8 cellular contexts compared by ENCODE assay signal in the genomic region with DNA sequence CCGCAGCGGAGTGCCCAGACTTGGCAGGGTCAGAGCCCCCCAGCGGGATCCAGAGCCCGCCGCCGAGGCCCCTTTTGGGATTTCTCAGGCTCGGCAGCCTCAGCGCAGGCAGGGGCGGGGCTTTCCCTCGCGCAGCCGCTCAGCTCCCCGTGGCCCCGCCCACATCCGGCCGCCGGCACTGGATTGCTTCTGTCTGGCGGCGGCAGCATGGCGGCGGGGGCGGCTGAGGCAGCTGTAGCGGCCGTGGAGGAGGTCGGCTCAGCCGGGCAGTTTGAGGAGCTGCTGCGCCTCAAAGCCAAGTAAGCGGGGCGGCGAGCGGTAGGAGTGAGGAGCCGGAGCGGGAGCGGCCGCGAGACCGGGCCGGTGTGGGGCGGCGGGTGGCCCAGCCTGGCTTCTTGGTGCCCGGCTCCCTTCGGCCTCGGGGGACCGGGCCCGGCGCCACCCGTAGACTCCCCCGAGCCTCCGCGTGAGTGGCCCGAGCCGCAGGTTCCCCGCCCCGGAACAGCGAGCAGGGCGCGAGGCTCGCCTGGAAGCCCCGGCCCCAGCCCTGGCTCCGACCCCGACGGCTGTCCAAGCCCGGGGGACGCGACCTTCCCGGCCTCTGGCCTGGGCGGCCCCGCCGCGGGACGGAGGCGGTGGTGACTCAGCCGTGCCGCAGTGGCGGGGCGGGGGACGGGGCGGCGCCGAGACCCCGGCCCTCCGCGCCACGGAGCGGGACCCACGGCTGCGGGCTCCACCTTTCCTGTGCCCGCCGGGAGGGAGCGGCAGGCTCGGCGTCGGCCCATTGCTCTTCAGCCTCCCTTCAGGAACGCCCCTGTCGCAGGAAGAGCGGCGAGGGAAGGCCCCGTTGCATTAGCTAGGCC.
DNase-seq lines count a peak whose midpoint lies in the region; ATAC-seq and TF ChIP-seq lines count a peak whose summit lies in the region.

A gene (plus strand): TSS at position 178 of the 863 bp plus-strand sequence. CDS start 30 bp downstream, at position 208.

- H3K27ac ChIP-seq in VCaP = peak within 1 kb of the TSS; percentile 68
- H3K27ac ChIP-seq in skin epidermis = peak within 1 kb of the TSS; percentile 56 to 99 (median 93)

- H3K9me3 ChIP-seq in iPS-18c (ENCODE audit: control insufficient read depth, insufficient read depth, low read length) = no peaks in the 10 kb centered on the region

- H3K4me3 ChIP-seq in iPS-18c (ENCODE audit: insufficient read depth, low read depth, low read length) (peak within 1 kb of the TSS; percentile 94), skin epidermis (peak within 1 kb of the TSS; percentile 80 to 100 (median 97))

- in situ Hi-C loops in T47D (cut with HindIII; ENCODE audit: low pct_unique_long_range_greater_than_20kb, low sequenced_read_pairs) = no loop called here

- no peak for TF ChIP-seq CTCF in VCaP (conservative IDR thresholded peaks at IDR 0.05)

- DNase-seq in SIG-M5 treated with dmso at 0.1 percent for 504 hours (lab: John Stamatoyannopoulos, UW; ENCODE audit: unreplicated experiment) (peak; percentile 71), SIG-M5 (lab: John Stamatoyannopoulos, UW) (no peak), NCI-H2107 treated with DMSO at 0.1 percent for 48 hours (lab: John Stamatoyannopoulos, UW; ENCODE audit: unreplicated experiment) (peak; percentile 35), T47D (ENCODE audit: low read depth in 1 of 2, low spot score in 1 of 2) (peak; percentile 79 to 84)

- peak; percentile 87 for ATAC-seq in HG02943 (IDR thresholded peaks at IDR 0.05; ENCODE audit: low read depth, unreplicated experiment)
